ENCODE assay signal across 27 cellular contexts in the genomic region with DNA sequence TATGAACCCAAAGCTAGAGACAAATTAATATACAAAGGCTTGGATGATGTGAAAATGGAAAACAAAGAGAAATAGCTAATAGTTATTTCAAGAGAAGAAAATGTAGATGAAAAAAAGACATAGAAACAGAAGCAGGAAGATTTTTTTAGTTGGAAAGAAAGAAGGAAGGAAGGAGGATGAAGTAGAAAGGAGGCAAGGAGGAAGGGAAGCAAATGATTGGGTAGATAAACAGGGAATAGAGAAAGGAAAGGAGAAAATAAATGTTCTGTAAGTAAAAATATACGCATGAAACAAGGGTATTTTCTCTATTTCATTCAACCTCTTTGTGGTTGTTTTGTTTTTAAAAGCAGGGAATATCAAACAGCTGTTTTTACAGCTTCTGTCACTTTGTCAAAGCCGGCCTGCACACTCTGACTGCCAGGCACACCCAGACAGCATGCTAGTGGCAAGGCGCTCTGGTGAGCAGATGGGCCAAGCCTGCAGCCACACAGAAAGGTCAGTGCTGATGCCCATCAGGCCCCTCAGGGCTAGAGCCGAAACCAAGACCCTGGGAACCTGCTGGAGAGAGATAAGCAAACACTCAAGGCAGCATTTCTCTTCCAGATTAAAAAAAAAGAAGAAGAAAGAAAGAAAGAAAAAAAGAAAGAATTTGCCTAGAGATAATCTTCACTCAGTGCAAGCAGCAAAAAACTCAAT.
A peak's percentile ranks its signal among the peaks of the same experiment; 100 is the strongest.
DNase-seq lines count a peak whose midpoint lies in the region; ATAC-seq and TF ChIP-seq lines count a peak whose summit lies in the region.
"Had no signal": no experiment of that assay in that cellular context is flagged by ENCODE, and none has a peak within 500 bp of the region (broad histone marks: within the 10 kb centered on the region; RNA-seq: fewer than 3 reads in every experiment).

No MANE protein-coding gene starts in this region.

- peaks cover 9% of the 10 kb centered on the region for H3K27me3 ChIP-seq in osteoblast (ENCODE audit: insufficient read depth, low read length)
- H3K27me3 ChIP-seq: BLaER1 treated with 17β-estradiol and CSF1 and Interleukin-3, amounts not matched to agents 10 nM and 100 nM had no signal

- no peaks in the 10 kb centered on the region for H3K4me1 ChIP-seq in osteoblast (ENCODE audit: insufficient read depth, low read length)

- H2AFZ ChIP-seq in osteoblast (ENCODE audit: low read length): no peak overlapping the region

- DNase-seq in Right ventricle myocardium superior (no peak), Right ventricle myocardium inferior (ENCODE audit: missing footprints) (no peak), cerebellar cortex (ENCODE audit: low spot score) (peak; percentile 46), osteoblast (ENCODE audit: insufficient read length, low spot score, missing footprints) (peak; percentile 18), cortex of kidney (lab: John Stamatoyannopoulos, UW) (no peak), GDM1 (lab: John Stamatoyannopoulos, UW) (no peak)
- no peak for DNase-seq in stimulated activated CD4-positive, alpha-beta T cell treated with anti-CD3 and anti-CD28 coated beads, Interleukin-2, amount 100 ng/mL, for 48 hours
- DNase-seq: 8988T; AML-193; CD4-positive, alpha-beta memory T cell; COR-L47; DMS53; HCEC 1CT; IMR-90; NCI-H1048; NCI-H1417; NCI-H187; NCI-H2081 treated with DMSO at 0.1 percent for 48 hours; NCI-H2171; NCI-H226; NCI-H510A; NCI-H69 had no signal

- H4K20me1 ChIP-seq in osteoblast (ENCODE audit: insufficient read depth, low read length): no peaks in the 10 kb centered on the region
- H4K20me1 ChIP-seq: BLaER1 treated with 17β-estradiol and CSF1 and Interleukin-3, amounts not matched to agents 10 nM and 100 nM had no signal

- ATAC-seq in Right ventricle myocardium superior (ENCODE audit: poor library complexity) (peak; percentile 43), Right ventricle myocardium inferior (no peak), SK-N-SH treated with all-trans-retinoic acid at 6 μM for 48 hours (no peak)
- ATAC-seq: GM12878, Panc1 had no signal

- no peak overlapping the region for H3K4me2 ChIP-seq in osteoblast (ENCODE audit: insufficient read depth, low read length)
- H3K4me2 ChIP-seq: KMS-11 had no signal

- TF ChIP-seq CTCF in osteoblast (IDR thresholded peaks at IDR 0.05; ENCODE audit: extremely low read depth, low read depth, low read length): no peak

- H3K4me3 ChIP-seq in osteoblast (ENCODE audit: insufficient read depth, low read length): no peak overlapping the region
- H3K4me3 ChIP-seq: BLaER1 treated with 17β-estradiol and CSF1 and Interleukin-3, amounts not matched to agents 10 nM and 100 nM; GM12878 had no signal

- H3K27ac ChIP-seq in osteoblast (ENCODE audit: low read depth, low read length): no peak overlapping the region
- H3K27ac ChIP-seq: BLaER1 treated with 17β-estradiol and CSF1 and Interleukin-3, amounts not matched to agents 10 nM and 100 nM; KMS-11 had no signal

- H3K36me3 ChIP-seq in osteoblast (ENCODE audit: insufficient read depth, low read length): no peaks in the 10 kb centered on the region
- H3K36me3 ChIP-seq: BLaER1 treated with 17β-estradiol and CSF1 and Interleukin-3, amounts not matched to agents 10 nM and 100 nM had no signal

- no peaks in the 10 kb centered on the region for H3K79me2 ChIP-seq in osteoblast (ENCODE audit: insufficient read depth, low read length)

- no peaks in the 10 kb centered on the region for H3K9me3 ChIP-seq in osteoblast (ENCODE audit: low read depth, low read length)
- H3K9me3 ChIP-seq: BLaER1 treated with 17β-estradiol and CSF1 and Interleukin-3, amounts not matched to agents 10 nM and 100 nM had no signal

- intact Hi-C loops in Right ventricle myocardium superior (cut with DNase I): no loop called here
- intact Hi-C loops in Right ventricle myocardium inferior (cut with DNase I): no loop called here

TF ChIP-seq in SK-N-SH treated with all-trans-retinoic acid at 6 μM for 48 hours, 23 proteins besides CTCF, POLR2A, EP300 and RAD21:
- no peak for TF ChIP-seq ISL1 (CRISPR knock-in tag; IDR thresholded peaks at IDR 0.05)
- TF ChIP-seq TCF4 (CRISPR knock-in tag; IDR thresholded peaks at IDR 0.05; ENCODE audit: borderline replicate concordance): peak; percentile 18; the same call in 1 of the 2 replicates

Comparison
In these comparisons a context has a peak if more than half of its experiments do, and no peak if none do; other contexts are left out.
1. DNase-seq: peak in cerebellar cortex (single experiment) and osteoblast (single experiment); none in Right ventricle myocardium superior (single experiment), Right ventricle myocardium inferior (single experiment), cortex of kidney (single experiment), GDM1 (single experiment) and stimulated activated CD4-positive, alpha-beta T cell treated with anti-CD3 and anti-CD28 coated beads, Interleukin-2, amount 100 ng/mL, for 48 hours (0 of 2).